ENCODE assay signal across 28 cellular contexts in the genomic region with DNA sequence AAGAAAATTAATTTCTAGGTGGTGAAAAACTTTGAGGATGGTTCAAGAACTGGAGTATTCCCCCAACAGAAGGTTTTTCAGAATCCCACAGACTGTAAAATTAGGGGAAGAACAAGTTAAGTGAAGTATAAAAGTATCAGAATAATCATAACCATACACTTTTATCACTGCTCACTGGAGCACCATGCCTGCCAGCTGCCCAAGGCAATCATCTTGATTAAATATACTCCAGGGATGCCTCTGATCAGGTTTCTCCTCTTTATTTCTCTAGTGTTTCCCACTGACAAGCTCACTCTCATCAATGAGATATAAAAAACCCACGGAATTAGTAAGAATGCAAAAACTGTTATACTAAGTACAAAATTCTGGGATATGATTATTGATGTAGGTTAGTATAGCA.
"Had no signal": no experiment of that assay in that cellular context is flagged by ENCODE, and none has a peak within 500 bp of the region (broad histone marks: within the 10 kb centered on the region; RNA-seq: fewer than 3 reads in every experiment).

No MANE protein-coding gene starts in this region.

- H3K9me3 ChIP-seq: gastrocnemius medialis, left lung, lower lobe of right lung, transverse colon had no signal

- H3K36me3 Mint-ChIP-seq: activated CD4-positive, alpha-beta memory T cell treated with anti-CD3 and anti-CD28 coated beads for 36 hours; natural killer cell had no signal

- DNase-seq: activated CD4-positive, alpha-beta memory T cell treated with anti-CD3 and anti-CD28 coated beads for 36 hours; activated CD4-positive, alpha-beta T cell treated with anti-CD3 and anti-CD28 coated beads, Interleukin-2, amount 10 ng/mL, durations not matched to agents 24 days and 14 days; activated CD4-positive, CD25-positive, alpha-beta regulatory T cell treated with anti-CD3 and anti-CD28 coated beads, Interleukin-2, amount 50 U/mL, for 72 hours; activated CD8-positive, alpha-beta memory T cell treated with anti-CD3 and anti-CD28 coated beads, Interleukin-2, amount 50 U/mL, for 48 hours; activated gamma-delta T cell; activated naive CD4-positive, alpha-beta T cell treated with anti-CD3 and anti-CD28 coated beads, Interleukin-2, amount 50 U/mL, for 16 hours; activated T-cell treated with anti-CD3 and anti-CD28 coated beads, Interleukin-2, amount 50 U/mL, for 24 hours; amniotic stem cell; brain microvascular endothelial cell; caudate nucleus; cortex of kidney; effector memory CD8-positive, alpha-beta T cell; erythroblast; gastrocnemius medialis; glutamatergic neuron; left lung; lower lobe of right lung; mesenchymal stem cell; natural killer cell; occipital lobe; right cardiac atrium; stimulated activated CD4-positive, alpha-beta T cell treated with anti-CD3 and anti-CD28 coated beads, Interleukin-15, amount 100 ng/mL, for 24 hours; stimulated activated CD4-positive, alpha-beta T cell treated with anti-CD3 and anti-CD28 coated beads, Interleukin-2, amount 100 ng/mL, for 24 hours; stimulated activated naive CD4-positive, alpha-beta T cell treated with Interleukin-2 at 50 U/mL for 16 hours; transverse colon had no signal

- H3K4me1 ChIP-seq: lower lobe of right lung, neural progenitor cell, transverse colon had no signal

- H3K9me3 Mint-ChIP-seq: activated CD4-positive, alpha-beta memory T cell treated with anti-CD3 and anti-CD28 coated beads for 36 hours; effector memory CD8-positive, alpha-beta T cell; natural killer cell had no signal

- H3K4me3 Mint-ChIP-seq: activated CD4-positive, alpha-beta memory T cell treated with anti-CD3 and anti-CD28 coated beads for 36 hours; activated CD4-positive, alpha-beta T cell treated with anti-CD3 and anti-CD28 coated beads, Interleukin-2, amount 10 ng/mL, durations not matched to agents 24 days and 14 days; activated T-cell treated with anti-CD3 and anti-CD28 coated beads, Interleukin-2, amount 50 U/mL, for 24 hours; effector memory CD8-positive, alpha-beta T cell; natural killer cell; neural progenitor cell had no signal

- H3K27ac Mint-ChIP-seq: activated CD4-positive, alpha-beta memory T cell treated with anti-CD3 and anti-CD28 coated beads for 36 hours; activated CD4-positive, alpha-beta T cell treated with anti-CD3 and anti-CD28 coated beads, Interleukin-2, amount 10 ng/mL, durations not matched to agents 24 days and 14 days; activated T-cell treated with anti-CD3 and anti-CD28 coated beads, Interleukin-2, amount 50 U/mL, for 24 hours; natural killer cell; neural progenitor cell had no signal

- H3K4me1 Mint-ChIP-seq: neural progenitor cell had no signal

- ATAC-seq: effector memory CD8-positive, alpha-beta T cell; gastrocnemius medialis; left lung; lower lobe of right lung; natural killer cell; right cardiac atrium had no signal

- H3K27me3 Mint-ChIP-seq: activated CD4-positive, alpha-beta memory T cell treated with anti-CD3 and anti-CD28 coated beads for 36 hours; activated CD4-positive, alpha-beta T cell treated with anti-CD3 and anti-CD28 coated beads, Interleukin-2, amount 10 ng/mL, durations not matched to agents 24 days and 14 days; activated T-cell treated with anti-CD3 and anti-CD28 coated beads, Interleukin-2, amount 50 U/mL, for 24 hours; effector memory CD8-positive, alpha-beta T cell had no signal

- H3K27me3 ChIP-seq: brain microvascular endothelial cell, gastrocnemius medialis, left lung, neural progenitor cell, transverse colon had no signal

- H3K36me3 ChIP-seq: brain microvascular endothelial cell, gastrocnemius medialis, left lung, lower lobe of right lung, neural progenitor cell, transverse colon had no signal

- H3K4me3 ChIP-seq: gastrocnemius medialis, left lung, lower lobe of right lung, neural progenitor cell, transverse colon had no signal

- FAIRE-seq: astrocyte, islet of Langerhans had no signal
